1 cellular context compared by ENCODE assay signal in the genomic region with DNA sequence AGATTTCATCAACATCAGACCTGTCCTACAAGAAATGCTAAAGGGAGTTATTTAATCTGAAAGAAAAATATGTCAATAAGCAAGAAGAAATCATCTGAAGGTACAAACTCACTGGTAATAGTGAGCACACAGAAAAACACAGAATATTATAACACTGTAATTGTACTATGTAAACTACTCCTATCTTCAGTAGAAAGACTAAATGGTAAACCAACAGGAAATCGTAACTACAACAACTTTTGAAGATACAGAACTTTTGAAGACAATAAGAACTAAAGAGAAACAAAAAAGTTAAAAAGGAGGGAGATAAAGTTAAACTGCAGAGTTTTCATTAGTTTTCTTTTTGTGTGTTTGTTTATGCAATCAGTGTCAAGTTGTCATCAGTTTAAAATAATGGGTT.
TF ChIP-seq lines count a peak whose summit lies in the region.

No MANE protein-coding gene starts in this region.

TF ChIP-seq in WTC11, 78 proteins besides CTCF, POLR2A, EP300 and RAD21 (continued from another document):
- TF ChIP-seq, protein P1, sequence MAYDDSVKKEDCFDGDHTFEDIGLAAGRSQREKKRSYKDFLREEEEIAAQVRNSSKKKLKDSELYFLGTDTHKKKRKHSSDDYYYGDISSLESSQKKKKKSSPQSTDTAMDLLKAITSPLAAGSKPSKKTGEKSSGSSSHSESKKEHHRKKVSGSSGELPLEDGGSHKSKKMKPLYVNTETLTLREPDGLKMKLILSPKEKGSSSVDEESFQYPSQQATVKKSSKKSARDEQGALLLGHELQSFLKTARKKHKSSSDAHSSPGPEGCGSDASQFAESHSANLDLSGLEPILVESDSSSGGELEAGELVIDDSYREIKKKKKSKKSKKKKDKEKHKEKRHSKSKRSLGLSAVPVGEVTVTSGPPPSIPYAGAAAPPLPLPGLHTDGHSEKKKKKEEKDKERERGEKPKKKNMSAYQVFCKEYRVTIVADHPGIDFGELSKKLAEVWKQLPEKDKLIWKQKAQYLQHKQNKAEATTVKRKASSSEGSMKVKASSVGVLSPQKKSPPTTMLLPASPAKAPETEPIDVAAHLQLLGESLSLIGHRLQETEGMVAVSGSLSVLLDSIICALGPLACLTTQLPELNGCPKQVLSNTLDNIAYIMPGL (CRISPR knock-in tag; IDR thresholded peaks at IDR 0.05) = no peak
